Comparison of ENCODE assay signal across 14 cellular contexts in the genomic region with DNA sequence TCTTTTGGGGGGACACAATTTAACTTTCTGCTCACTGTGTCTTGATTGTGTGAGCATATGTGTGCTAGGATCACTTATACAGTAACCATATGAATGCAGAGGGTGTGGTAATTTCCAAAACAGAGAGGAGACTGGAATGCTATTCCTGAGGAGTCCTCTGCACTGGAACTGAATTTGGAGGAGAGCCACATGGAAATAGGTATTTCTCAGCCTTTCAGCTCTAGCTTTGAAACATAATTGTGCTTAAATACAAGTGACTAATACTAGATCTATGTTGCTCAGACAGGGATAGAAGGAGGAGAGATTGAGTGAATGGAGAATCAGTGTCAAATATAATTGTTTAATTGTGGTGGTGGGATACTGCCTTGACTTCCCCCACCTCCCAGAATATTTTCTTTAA. TPM values are rescaled to one million over a fixed set of nuclear protein-coding genes. Genes with fewer than 3 reads are reported as not detected.
DNase-seq lines count a peak whose midpoint lies in the region; ATAC-seq, FAIRE-seq and TF ChIP-seq lines count a peak whose summit lies in the region.
"Had no signal": no experiment of that assay in that cellular context is flagged by ENCODE, and none has a peak within 500 bp of the region (broad histone marks: within the 10 kb centered on the region; RNA-seq: fewer than 3 reads in every experiment).

No MANE protein-coding gene starts in this region.

- no peak for ATAC-seq in HG03521 (IDR thresholded peaks at IDR 0.05; ENCODE audit: unreplicated experiment)
- ATAC-seq: CD8-positive, alpha-beta T cell had no signal

- H3K36me3 ChIP-seq in bronchial epithelial cell (ENCODE audit: control insufficient read depth, insufficient read depth, low read length): no peaks in the 10 kb centered on the region
- H3K36me3 ChIP-seq: Peyer's patch had no signal

- no peak for FAIRE-seq in bronchial epithelial cell (lab: Jason Lieb, UNC)

- TF ChIP-seq CTCF in bronchial epithelial cell (IDR thresholded peaks at IDR 0.05; ENCODE audit: insufficient read depth, low read length, severe bottlenecking): no peak

- H3K4me3 ChIP-seq in bronchial epithelial cell (ENCODE audit: low read depth, low read length): no peak overlapping the region
- H3K4me3 ChIP-seq: Peyer's patch had no signal

- DNase-seq in GM03348 (ENCODE audit: low spot score) (peak; percentile 12), M059J (ENCODE audit: low read depth) (peak; percentile 51), bronchial epithelial cell (ENCODE audit: low read depth) (peak; percentile 66), kidney tubule cell (ENCODE audit: low spot score) (peak; percentile 16), cortex of kidney (lab: John Stamatoyannopoulos, UW) (no peak), cerebellar nuclear complex (lab: John Stamatoyannopoulos, UW) (no peak), T-helper 2 cell (no peak)
- DNase-seq: CD8-positive, alpha-beta T cell; NCI-H1105 treated with DMSO at 0.1 percent for 48 hours; NCI-H187; NCI-H748 treated with DMSO at 0.1 percent for 48 hours; Peyer's patch; SHP77 treated with DMSO at 0.1 percent for 48 hours had no signal

- H3K27me3 ChIP-seq in bronchial epithelial cell (ENCODE audit: control insufficient read depth, insufficient read depth, low read length): no peaks in the 10 kb centered on the region
- H3K27me3 ChIP-seq: Peyer's patch had no signal

RNA-seq across cellular contexts. Expression of a gene that starts 45.5 kb away (rescaled TPM):
- total RNA-seq in M059J (2014; rRNA removed; shearing (Covaris generic)): 36.2 and 39.6 TPM in 2 replicates
- 28.4 and 34.3 TPM in 2 replicates for total RNA-seq in bronchial epithelial cell

Comparison
In these comparisons a context has a peak if more than half of its experiments do, and no peak if none do; other contexts are left out.
1. DNase-seq: peak in GM03348 (single experiment), M059J (single experiment), bronchial epithelial cell (single experiment) and kidney tubule cell (single experiment); none in cortex of kidney (single experiment), cerebellar nuclear complex (0 of 2) and T-helper 2 cell (0 of 5).